In genomic region chr12:50211392-50212070, GRCh38 we compare ENCODE assay signal across 11 cellular contexts. TPM values are rescaled to one million over a fixed set of nuclear protein-coding genes. Genes with fewer than 3 reads are reported as not detected.
A peak's percentile ranks its signal among the peaks of the same experiment; 100 is the strongest.
DNase-seq lines count a peak whose midpoint lies in the region; ATAC-seq, FAIRE-seq and TF ChIP-seq lines count a peak whose summit lies in the region.
"Had no signal": no experiment of that assay in that cellular context is flagged by ENCODE, and none has a peak within 500 bp of the region (broad histone marks: within the 10 kb centered on the region; RNA-seq: fewer than 3 reads in every experiment).

No MANE protein-coding gene starts in this region.

- DNase-seq in HEK293T (ENCODE audit: extremely low spot score), result no peak
- no peak for DNase-seq in activated T-helper 1 cell treated with anti-CD3 and anti-CD28 coated beads, Interleukin-12 subunit alpha, Interleukin-12 subunit beta, Interleukin-2, Interleukin-4 antibody, amounts not matched to agents 30 ng/mL and 10 ng/mL and 1 ng/mL, durations not matched to agents 14 hours and 24 hours and 36 hours (ENCODE audit: low spot score)
- no peak for DNase-seq in heart right ventricle
- no peak for DNase-seq in small intestine
- DNase-seq in SJCRH30, result no peak
- DNase-seq in activated CD8-positive, alpha-beta memory T cell treated with anti-CD3 and anti-CD28 coated beads for 24 hours, result no peak
- DNase-seq: activated CD4-positive, alpha-beta T cell treated with anti-CD3 and anti-CD28 coated beads for 1 hour; NCI-H187; posterior cingulate gyrus had no signal

- POLR2A ChIA-PET in HEK293T (lab: Yijun Ruan, JAX), result interaction anchor here (0.8 to 5.7 kb wide), 4 partner anchors 10 to 99 kb away, joined by 3 to 29 read pairs (median 4); partner anchors contain the start of genes COX14 and LIMA1

- H3K4me1 ChIP-seq in heart right ventricle, result peaks cover 5 to 36% (median 14%) of the 10 kb centered on the region in 9 donors
- no peaks in the 10 kb centered on the region for H3K4me1 ChIP-seq in small intestine (ENCODE audit: control insufficient read depth in 2 of 2, insufficient read depth in 1 of 2, low read depth in 1 of 2, low read length in 1 of 2)
- H3K4me1 ChIP-seq in SJCRH30, result peaks cover 5% of the 10 kb centered on the region; the same call in 1 of the 2 replicates

- H3K4me3 Mint-ChIP-seq in activated T-helper 1 cell treated with anti-CD3 and anti-CD28 coated beads, Interleukin-12 subunit alpha, Interleukin-12 subunit beta, Interleukin-2, Interleukin-4 antibody, amounts not matched to agents 30 ng/mL and 10 ng/mL and 1 ng/mL, durations not matched to agents 14 hours and 24 hours and 36 hours, result peak overlapping the region; percentile 43

- TF ChIP-seq CTCF in heart right ventricle (IDR thresholded peaks at IDR 0.05), result peak in 4 of 9 donors; percentile 12 to 44 (median 30)

- intact Hi-C loops in activated T-helper 1 cell treated with anti-CD3 and anti-CD28 coated beads, Interleukin-12 subunit alpha, Interleukin-12 subunit beta, Interleukin-2, Interleukin-4 antibody, amounts not matched to agents 30 ng/mL and 10 ng/mL and 1 ng/mL, durations not matched to agents 14 hours and 24 hours and 36 hours (cut with micrococcal nuclease), result loop anchor here (1.0 kb wide), 1 partner anchor 9 kb away; no protein-coding TSS in a partner anchor
- intact Hi-C loops in heart right ventricle (cut with DNase I), result loop anchor here in 4 of 10 donors (5.0 to 10.0 kb wide), 2 partner anchors 101 to 103 kb away; no protein-coding TSS in a partner anchor

- WGBS in heart right ventricle, 2 donors, result 34 to 60% methylated on average over 6 of the region's 6 CpGs
- WGBS in small intestine, 3 donors, result 58 to 86% (median 78%) methylated on average over 6 of the region's 6 CpGs

- H3K27ac ChIP-seq in heart right ventricle (peak overlapping the region; percentile 31 to 83 (median 68)), small intestine (ENCODE audit: low read depth in 1 of 2, low read length in 1 of 2) (peak overlapping the region; percentile 3 to 65), SJCRH30 (no peak overlapping the region)

- H3K4me3 ChIP-seq in heart right ventricle (no peak overlapping the region), small intestine (ENCODE audit: low read depth in 1 of 2, low read length in 2 of 2) (no peak overlapping the region), SJCRH30 (no peak overlapping the region)

- peaks cover 12% of the 10 kb centered on the region for H3K36me3 Mint-ChIP-seq in activated T-helper 1 cell treated with anti-CD3 and anti-CD28 coated beads, Interleukin-12 subunit alpha, Interleukin-12 subunit beta, Interleukin-2, Interleukin-4 antibody, amounts not matched to agents 30 ng/mL and 10 ng/mL and 1 ng/mL, durations not matched to agents 14 hours and 24 hours and 36 hours (ENCODE audit: low read depth)

- no peaks in the 10 kb centered on the region for H3K9me3 Mint-ChIP-seq in activated T-helper 1 cell treated with anti-CD3 and anti-CD28 coated beads, Interleukin-12 subunit alpha, Interleukin-12 subunit beta, Interleukin-2, Interleukin-4 antibody, amounts not matched to agents 30 ng/mL and 10 ng/mL and 1 ng/mL, durations not matched to agents 14 hours and 24 hours and 36 hours

- no peak for FAIRE-seq in small intestine (lab: Jason Lieb, UNC)

- peaks cover 38% of the 10 kb centered on the region for H3K4me1 Mint-ChIP-seq in activated T-helper 1 cell treated with anti-CD3 and anti-CD28 coated beads, Interleukin-12 subunit alpha, Interleukin-12 subunit beta, Interleukin-2, Interleukin-4 antibody, amounts not matched to agents 30 ng/mL and 10 ng/mL and 1 ng/mL, durations not matched to agents 14 hours and 24 hours and 36 hours (ENCODE audit: low read depth)

- CTCF ChIA-PET in HEK293T (lab: Yijun Ruan, JAX), result no interaction called here

- H3K27ac Mint-ChIP-seq in activated T-helper 1 cell treated with anti-CD3 and anti-CD28 coated beads, Interleukin-12 subunit alpha, Interleukin-12 subunit beta, Interleukin-2, Interleukin-4 antibody, amounts not matched to agents 30 ng/mL and 10 ng/mL and 1 ng/mL, durations not matched to agents 14 hours and 24 hours and 36 hours, result peak overlapping the region; percentile 88

- H3K27me3 ChIP-seq in heart right ventricle, result no peaks in the 10 kb centered on the region
- H3K27me3 ChIP-seq in small intestine (ENCODE audit: control insufficient read depth in 2 of 2, insufficient read depth in 2 of 2, low read length in 2 of 2), result no peaks in the 10 kb centered on the region
- H3K27me3 ChIP-seq in SJCRH30, result no peaks in the 10 kb centered on the region

- H3K27me3 Mint-ChIP-seq in activated T-helper 1 cell treated with anti-CD3 and anti-CD28 coated beads, Interleukin-12 subunit alpha, Interleukin-12 subunit beta, Interleukin-2, Interleukin-4 antibody, amounts not matched to agents 30 ng/mL and 10 ng/mL and 1 ng/mL, durations not matched to agents 14 hours and 24 hours and 36 hours (ENCODE audit: insufficient read depth), result no peaks in the 10 kb centered on the region

- H3K9me3 ChIP-seq in heart right ventricle (no peaks in the 10 kb centered on the region), small intestine (ENCODE audit: control insufficient read depth, low read depth) (no peaks in the 10 kb centered on the region), SJCRH30 (replicated peaks) (no peaks in the 10 kb centered on the region)

- ATAC-seq in heart right ventricle (peak in 7 of 8 donors; percentile 47 to 79 (median 72)), GM19467 (IDR thresholded peaks at IDR 0.05; ENCODE audit: unreplicated experiment) (no peak), HG03565 (IDR thresholded peaks at IDR 0.05; ENCODE audit: unreplicated experiment) (no peak)

- H3K36me3 ChIP-seq in heart right ventricle (peaks cover 0 to 54% (median 0%) of the 10 kb centered on the region in 9 donors), small intestine (ENCODE audit: control insufficient read depth in 2 of 2, insufficient read depth in 2 of 2, low read length in 2 of 2) (peaks cover 0 to 2% of the 10 kb centered on the region in 2 donors), SJCRH30 (peaks cover 5% of the 10 kb centered on the region; the same call in 1 of the 2 replicates)

TF ChIP-seq in HEK293T, 16 proteins besides CTCF, POLR2A, EP300 and RAD21:
- no peak for TF ChIP-seq TARDBP (IDR thresholded peaks at IDR 0.05)
- TF ChIP-seq ZNF384 (IDR thresholded peaks at IDR 0.05), result 0 out of 2 replicates have a peak, but pooled peaks have one; percentile 5

RNA-seq across cellular contexts. Expression of gene CERS5, which starts 44.4 kb away (rescaled TPM):
- total RNA-seq in activated T-helper 1 cell treated with anti-CD3 and anti-CD28 coated beads, Interleukin-12 subunit alpha, Interleukin-12 subunit beta, Interleukin-2, Interleukin-4 antibody, amounts not matched to agents 30 ng/mL and 10 ng/mL and 1 ng/mL, durations not matched to agents 14 hours and 24 hours and 36 hours, result 64.2 and 67.9 TPM in 2 replicates
- total RNA-seq in heart right ventricle, result 10 to 100 TPM in 8 of 10 donors, 1 to 10 TPM in 2; 8.3 to 15.6 (median 11.4) TPM
- 10 to 100 TPM; 19.2 to 51.7 TPM for polyA plus RNA-seq in heart right ventricle
- 10 to 100 TPM; 10.1 to 22.3 (median 15.4) TPM for polyA plus RNA-seq in small intestine
- total RNA-seq in SJCRH30 (2014; rRNA removed; shearing (Covaris generic)), result 43.4 and 58.7 TPM in 2 replicates

Comparison
In these comparisons a context has a peak if more than half of its experiments do, and no peak if none do; other contexts are left out.
1. ATAC-seq: peak in heart right ventricle (7 of 8); none in GM19467 (single experiment) and HG03565 (single experiment).